8 cellular contexts compared by ENCODE assay signal in genomic region chr20:62551408-62552323, GRCh38.
A peak's percentile ranks its signal among the peaks of the same experiment; 100 is the strongest.
DNase-seq lines count a peak whose midpoint lies in the region; ATAC-seq, FAIRE-seq and TF ChIP-seq lines count a peak whose summit lies in the region.

No MANE protein-coding gene starts in this region.

- H3K9ac ChIP-seq in colonic mucosa (ENCODE audit: low read depth in 2 of 2, low read length in 2 of 2) = no peak overlapping the region

- H3K27ac Mint-ChIP-seq in naive B cell = peak overlapping the region in 1 of 6 donors; percentile 30

- intact Hi-C loops in heart right ventricle (cut with DNase I) (no loop called here), Right ventricle myocardium inferior (cut with DNase I) (loop anchor here (5.0 kb wide), 1 partner anchor 54 kb away; no protein-coding TSS in a partner anchor), colonic mucosa (cut with DNase I) (no loop called here), uterus (cut with DNase I; ENCODE audit: low total_unique reads) (no loop called here)

- H3K9me3 Mint-ChIP-seq in naive B cell = no peaks in the 10 kb centered on the region

- no peak for TF ChIP-seq CTCF in heart right ventricle (IDR thresholded peaks at IDR 0.05)
- TF ChIP-seq CTCF in colonic mucosa (IDR thresholded peaks at IDR 0.05) = no peak
- TF ChIP-seq CTCF in uterus (IDR thresholded peaks at IDR 0.05) = no peak

- peak overlapping the region; percentile 53 to 74 (median 70) for H3K4me3 ChIP-seq in heart right ventricle
- peak overlapping the region; percentile 26 for H3K4me3 ChIP-seq in colonic mucosa
- H3K4me3 ChIP-seq in uterus = peak overlapping the region; percentile 46 to 48

- peaks cover 0 to 84% (median 66%) of the 10 kb centered on the region in 7 donors for H3K27me3 ChIP-seq in heart right ventricle
- H3K27me3 ChIP-seq in colonic mucosa = peaks cover 52% of the 10 kb centered on the region
- H3K27me3 ChIP-seq in uterus = no peaks in the 10 kb centered on the region

- H3K4me1 ChIP-seq in heart right ventricle (peaks cover 8 to 52% (median 27%) of the 10 kb centered on the region in 9 donors), colonic mucosa (no peaks in the 10 kb centered on the region), uterus (peaks cover 0 to 9% of the 10 kb centered on the region in 2 donors)

- H3K36me3 Mint-ChIP-seq in naive B cell = no peaks in the 10 kb centered on the region

- peaks cover 0 to 9% (median 0%) of the 10 kb centered on the region in 9 donors for H3K36me3 ChIP-seq in heart right ventricle
- no peaks in the 10 kb centered on the region for H3K36me3 ChIP-seq in colonic mucosa
- no peaks in the 10 kb centered on the region for H3K36me3 ChIP-seq in uterus

- H3K4me1 Mint-ChIP-seq in naive B cell = peaks cover 9 to 17% (median 12%) of the 10 kb centered on the region in 3 donors

- DNase-seq in heart right ventricle (no peak), Right ventricle myocardium inferior (ENCODE audit: missing footprints) (no peak), colonic mucosa (no peak), naive B cell (no peak), uterus (no peak), NCI-H2196 (lab: John Stamatoyannopoulos, UW; ENCODE audit: unreplicated experiment) (no peak), DMS153 (lab: John Stamatoyannopoulos, UW) (no peak), GM12891 (ENCODE audit: insufficient read length, low spot score) (no peak)

- H3K27me3 Mint-ChIP-seq in naive B cell = peaks cover 5 to 87% (median 65%) of the 10 kb centered on the region in 3 donors

- H3K4me3 Mint-ChIP-seq in naive B cell = peak overlapping the region in 7 of 8 donors; percentile 39 to 81 (median 61)

- peak overlapping the region; percentile 83 to 99 (median 92) for H3K27ac ChIP-seq in heart right ventricle
- no peak overlapping the region for H3K27ac ChIP-seq in colonic mucosa
- H3K27ac ChIP-seq in uterus = no peak overlapping the region

- H3K9me3 ChIP-seq in heart right ventricle = no peaks in the 10 kb centered on the region
- no peaks in the 10 kb centered on the region for H3K9me3 ChIP-seq in colonic mucosa
- no peaks in the 10 kb centered on the region for H3K9me3 ChIP-seq in uterus

- 14 to 18% methylated on average over 46 to 47 of the region's 47 CpGs for WGBS in heart right ventricle, 2 donors

- TF ChIP-seq POLR2A in uterus (IDR thresholded peaks at IDR 0.05) = no peak
- no peak for TF ChIP-seq POLR2A in GM12891 (IDR thresholded peaks at IDR 0.05; ENCODE audit: low read depth, low read length)

- FAIRE-seq in GM12891 (lab: Jason Lieb, UNC) = no peak

- ATAC-seq in heart right ventricle (peak in 1 of 8 donors; percentile 1), Right ventricle myocardium inferior (no peak), naive B cell (ENCODE audit: low read depth in 2 of 2) (peak; percentile 38 to 44)

TF ChIP-seq in GM12891, 5 proteins besides CTCF, POLR2A, EP300 and RAD21:
- TF ChIP-seq SPI1 (IDR thresholded peaks at IDR 0.05; ENCODE audit: low read depth, low read length) = no peak
- TF ChIP-seq TAF1 (IDR thresholded peaks at IDR 0.05; ENCODE audit: low read depth, low read length) = no peak
- no peak for TF ChIP-seq POLR2AphosphoS5 (IDR thresholded peaks at IDR 0.05; ENCODE audit: low read depth, low read length)
- TF ChIP-seq POU2F2 (IDR thresholded peaks at IDR 0.05; ENCODE audit: low read depth, low read length) = no peak
- no peak for TF ChIP-seq PAX5 (IDR thresholded peaks at IDR 0.05; ENCODE audit: insufficient read depth, low read length, severe bottlenecking)

Comparison
In these comparisons a context has a peak if more than half of its experiments do, and no peak if none do; other contexts are left out.
1. H3K27ac ChIP-seq: peak in heart right ventricle (10 of 10); none in colonic mucosa (single experiment) and uterus (0 of 2).
2. Peak in every context shown above with its lines, with median percentiles within 50 percentile points of each other: H3K4me3 ChIP-seq.